22 cellular contexts compared by ENCODE assay signal in genomic region chr21:31248598-31248997, GRCh38.
A peak's percentile ranks its signal among the peaks of the same experiment; 100 is the strongest.
DNase-seq lines count a peak whose midpoint lies in the region; ATAC-seq and TF ChIP-seq lines count a peak whose summit lies in the region.
"Had no signal": no experiment of that assay in that cellular context is flagged by ENCODE, and none has a peak within 500 bp of the region (broad histone marks: within the 10 kb centered on the region; RNA-seq: fewer than 3 reads in every experiment).

No MANE protein-coding gene starts in this region.

- no peak overlapping the region for H3K27ac Mint-ChIP-seq in glutamatergic neuron (ENCODE audit: unreplicated experiment)
- H3K27ac Mint-ChIP-seq: activated CD4-positive, alpha-beta memory T cell treated with anti-CD3 and anti-CD28 coated beads for 36 hours; activated T-helper 1 cell treated with anti-CD3 and anti-CD28 coated beads, Interleukin-12 subunit alpha, Interleukin-12 subunit beta, Interleukin-2, Interleukin-4 antibody, amounts not matched to agents 30 ng/mL and 10 ng/mL and 1 ng/mL, durations not matched to agents 14 hours and 24 hours and 36 hours; GM23338 had no signal

- in situ Hi-C loops in GM23248 (cut with MboI) = no loop called here

- no peaks in the 10 kb centered on the region for H3F3A ChIP-seq in GM23248 (ENCODE audit: insufficient read depth)

- DNase-seq in GM23248 (peak; percentile 6), RWPE2 (ENCODE audit: low spot score) (no peak), epithelial cell of proximal tubule (ENCODE audit: low read depth) (peak; percentile 18), non-pigmented ciliary epithelial cell (ENCODE audit: low read depth) (peak; percentile 49), glutamatergic neuron (no peak)
- DNase-seq: activated CD4-positive, alpha-beta memory T cell treated with anti-CD3 and anti-CD28 coated beads for 36 hours; amygdala; Caco-2; cortex of kidney; left cardiac atrium; MG63; mucosa of descending colon; NCI-H187; NCI-H510A treated with DMSO at 0.1 percent for 48 hours; SK-N-SH; stimulated activated CD4-positive, alpha-beta T cell treated with anti-CD3 and anti-CD28 coated beads, Interleukin-4, amount 100 ng/mL, for 4 hours had no signal

- no peak overlapping the region for H3K9ac ChIP-seq in GM23248
- H3K9ac ChIP-seq: SK-N-SH had no signal

- no peak overlapping the region for H3K4me3 ChIP-seq in GM23248
- H3K4me3 ChIP-seq in RWPE2 (ENCODE audit: severe bottlenecking) = no peak overlapping the region
- H3K4me3 ChIP-seq in epithelial cell of proximal tubule (ENCODE audit: low read depth, low read length) = no peak overlapping the region
- H3K4me3 ChIP-seq: GM23338, hepatocyte, MG63, mucosa of descending colon had no signal

- peaks cover 3% of the 10 kb centered on the region for H3K4me1 Mint-ChIP-seq in glutamatergic neuron (ENCODE audit: low read depth, unreplicated experiment)

- H3K4me2 ChIP-seq in GM23248 (ENCODE audit: unreplicated experiment) = no peak overlapping the region
- H3K4me2 ChIP-seq: GM23338, hepatocyte, SK-N-SH had no signal

- H3K36me3 ChIP-seq in GM23248 (ENCODE audit: low read depth) = 0 out of 2 replicates have a peak, but pooled peaks cover 4% of the 10 kb centered on the region
- no peaks in the 10 kb centered on the region; the same call in 1 of the 2 replicates for H3K36me3 ChIP-seq in RWPE2 (ENCODE audit: low read depth)
- H3K36me3 ChIP-seq: MG63 had no signal

- peaks cover 11% of the 10 kb centered on the region for H3K36me3 Mint-ChIP-seq in glutamatergic neuron (ENCODE audit: unreplicated experiment)

- TF ChIP-seq CTCF in RWPE2 (IDR thresholded peaks at IDR 0.05; ENCODE audit: poor library complexity, severe bottlenecking) = no peak
- no peak for TF ChIP-seq CTCF in epithelial cell of proximal tubule (conservative IDR thresholded peaks at IDR 0.05; ENCODE audit: low read depth, low read length)
- TF ChIP-seq CTCF in glutamatergic neuron (IDR thresholded peaks at IDR 0.05; ENCODE audit: partially characterized antibody, unreplicated experiment) = no peak

- no peaks in the 10 kb centered on the region for H3K27me3 Mint-ChIP-seq in glutamatergic neuron (ENCODE audit: unreplicated experiment)
- H3K27me3 Mint-ChIP-seq: activated CD4-positive, alpha-beta memory T cell treated with anti-CD3 and anti-CD28 coated beads for 36 hours had no signal

- H2AFZ ChIP-seq in GM23248 = no peak overlapping the region
- H2AFZ ChIP-seq: GM23338, hepatocyte had no signal

- no peaks in the 10 kb centered on the region for H3K9me2 ChIP-seq in GM23248 (ENCODE audit: insufficient read depth)
- H3K9me2 ChIP-seq: SK-N-SH had no signal

- no peaks in the 10 kb centered on the region for H3K9me3 ChIP-seq in GM23248 (ENCODE audit: low read depth)
- H3K9me3 ChIP-seq in RWPE2 (ENCODE audit: severe bottlenecking) = peaks cover 2% of the 10 kb centered on the region
- H3K9me3 ChIP-seq: MG63, SK-N-SH had no signal

- no peak overlapping the region for H3K4me3 Mint-ChIP-seq in glutamatergic neuron (ENCODE audit: unreplicated experiment)
- H3K4me3 Mint-ChIP-seq: activated CD4-positive, alpha-beta memory T cell treated with anti-CD3 and anti-CD28 coated beads for 36 hours; activated T-helper 1 cell treated with anti-CD3 and anti-CD28 coated beads, Interleukin-12 subunit alpha, Interleukin-12 subunit beta, Interleukin-2, Interleukin-4 antibody, amounts not matched to agents 30 ng/mL and 10 ng/mL and 1 ng/mL, durations not matched to agents 14 hours and 24 hours and 36 hours; GM23338 had no signal

- H3K27ac ChIP-seq in GM23248 (no peak overlapping the region), RWPE2 (ENCODE audit: poor library complexity, severe bottlenecking) (no peak overlapping the region)
- H3K27ac ChIP-seq: hepatocyte had no signal

- no peaks in the 10 kb centered on the region for H4K20me1 ChIP-seq in GM23248 (ENCODE audit: insufficient read depth)

- ATAC-seq in RWPE2 (ENCODE audit: low read depth) (peak; percentile 82), HG03135 (IDR thresholded peaks at IDR 0.05; ENCODE audit: unreplicated experiment) (no peak), GM19023 (IDR thresholded peaks at IDR 0.05; ENCODE audit: unreplicated experiment) (no peak), HG03432 (IDR thresholded peaks at IDR 0.05; ENCODE audit: unreplicated experiment) (no peak)
- ATAC-seq: GM23338, left cardiac atrium, mucosa of descending colon had no signal

- WGBS in GM23248 (ENCODE audit: low coverage in 1 of 2, low lambda C conversion rate in 2 of 2, missing lambda C conversion rate in 2 of 2), 2 experiments = 68 to 73% methylated on average over 2 of the region's 2 CpGs

- no peaks in the 10 kb centered on the region for H3K27me3 ChIP-seq in GM23248 (replicated peaks; ENCODE audit: insufficient read depth)
- H3K27me3 ChIP-seq in RWPE2 (ENCODE audit: insufficient read depth, poor library complexity, severe bottlenecking) = no peaks in the 10 kb centered on the region
- H3K27me3 ChIP-seq: hepatocyte, MG63 had no signal

- no peaks in the 10 kb centered on the region for H3K4me1 ChIP-seq in GM23248 (ENCODE audit: insufficient read depth)
- no peaks in the 10 kb centered on the region for H3K4me1 ChIP-seq in RWPE2 (ENCODE audit: insufficient read depth, poor library complexity, severe bottlenecking)
- H3K4me1 ChIP-seq: Caco-2 had no signal

- no peaks in the 10 kb centered on the region for H3K79me2 ChIP-seq in GM23248 (ENCODE audit: insufficient read depth)
- H3K79me2 ChIP-seq: hepatocyte had no signal

- no peaks in the 10 kb centered on the region for H3K9me3 Mint-ChIP-seq in glutamatergic neuron (ENCODE audit: unreplicated experiment)

Comparison
In these comparisons a context has a peak if more than half of its experiments do, and no peak if none do; other contexts are left out.
1. DNase-seq: peak in GM23248 (single experiment), epithelial cell of proximal tubule (single experiment) and non-pigmented ciliary epithelial cell (single experiment); none in RWPE2 (single experiment) and glutamatergic neuron (single experiment).